Comparison of ENCODE assay signal across 9 cellular contexts in genomic region chrX:2708016-2708415, GRCh38. TPM values are rescaled to one million over a fixed set of nuclear protein-coding genes. Genes with fewer than 3 reads are reported as not detected.
DNase-seq lines count a peak whose midpoint lies in the region; ATAC-seq and TF ChIP-seq lines count a peak whose summit lies in the region.
"Had no signal": no experiment of that assay in that cellular context is flagged by ENCODE, and none has a peak within 500 bp of the region (broad histone marks: within the 10 kb centered on the region; RNA-seq: fewer than 3 reads in every experiment).

No MANE protein-coding gene starts in this region.

- TF ChIP-seq POLR2A in stomach (IDR thresholded peaks at IDR 0.05), result no peak

- H3K27me3 Mint-ChIP-seq in activated T-cell treated with anti-CD3 and anti-CD28 coated beads, Interleukin-2, amount 50 U/mL, for 24 hours, result no peaks in the 10 kb centered on the region
- H3K27me3 Mint-ChIP-seq in activated CD4-positive, alpha-beta memory T cell treated with anti-CD3 and anti-CD28 coated beads, Interleukin-2, amount 10 ng/mL, durations not matched to agents 7 days and 5 days, result no peaks in the 10 kb centered on the region
- H3K27me3 Mint-ChIP-seq in nephron progenitor cell (ENCODE audit: low read depth, poor library complexity), result peaks cover 3% of the 10 kb centered on the region

- no peaks in the 10 kb centered on the region for H3K27me3 ChIP-seq in right atrium auricular region
- H3K27me3 ChIP-seq in stomach, result no peaks in the 10 kb centered on the region

- H3K9me3 ChIP-seq in right atrium auricular region (no peaks in the 10 kb centered on the region), stomach (no peaks in the 10 kb centered on the region)

- H3K27ac Mint-ChIP-seq in activated T-cell treated with anti-CD3 and anti-CD28 coated beads, Interleukin-2, amount 50 U/mL, for 24 hours, result peak overlapping the region; percentile 99
- H3K27ac Mint-ChIP-seq in activated CD4-positive, alpha-beta memory T cell treated with anti-CD3 and anti-CD28 coated beads, Interleukin-2, amount 10 ng/mL, durations not matched to agents 7 days and 5 days, result peak overlapping the region; percentile 90
- no peak overlapping the region for H3K27ac Mint-ChIP-seq in nephron progenitor cell

- 60 to 82% (median 69%) methylated on average over 6 of the region's 6 CpGs for WGBS in stomach, 5 donors

- H3K4me1 Mint-ChIP-seq in activated T-cell treated with anti-CD3 and anti-CD28 coated beads, Interleukin-2, amount 50 U/mL, for 24 hours (ENCODE audit: low read depth), result peaks cover 84% of the 10 kb centered on the region
- peaks cover 77% of the 10 kb centered on the region for H3K4me1 Mint-ChIP-seq in activated CD4-positive, alpha-beta memory T cell treated with anti-CD3 and anti-CD28 coated beads, Interleukin-2, amount 10 ng/mL, durations not matched to agents 7 days and 5 days
- H3K4me1 Mint-ChIP-seq in nephron progenitor cell, result peaks cover 64% of the 10 kb centered on the region

- no peaks in the 10 kb centered on the region for H3K9me3 Mint-ChIP-seq in activated T-cell treated with anti-CD3 and anti-CD28 coated beads, Interleukin-2, amount 50 U/mL, for 24 hours
- H3K9me3 Mint-ChIP-seq in activated CD4-positive, alpha-beta memory T cell treated with anti-CD3 and anti-CD28 coated beads, Interleukin-2, amount 10 ng/mL, durations not matched to agents 7 days and 5 days, result no peaks in the 10 kb centered on the region
- H3K9me3 Mint-ChIP-seq in nephron progenitor cell, result no peaks in the 10 kb centered on the region

- no peak for ATAC-seq in HG02970 (IDR thresholded peaks at IDR 0.05; ENCODE audit: low FRiP score, unreplicated experiment)

- H3K27ac ChIP-seq in right atrium auricular region, result peak overlapping the region; percentile 66 to 76
- H3K27ac ChIP-seq in stomach, result peak overlapping the region in 4 of 5 donors; percentile 3 to 80 (median 32)

- H3K36me3 ChIP-seq in right atrium auricular region (peaks cover 7% of the 10 kb centered on the region), stomach (peaks cover 6 to 17% (median 16%) of the 10 kb centered on the region in 4 donors)

- peak overlapping the region; percentile 55 for H3K4me3 Mint-ChIP-seq in activated T-cell treated with anti-CD3 and anti-CD28 coated beads, Interleukin-2, amount 50 U/mL, for 24 hours
- H3K4me3 Mint-ChIP-seq in activated CD4-positive, alpha-beta memory T cell treated with anti-CD3 and anti-CD28 coated beads, Interleukin-2, amount 10 ng/mL, durations not matched to agents 7 days and 5 days, result no peak overlapping the region
- no peak overlapping the region for H3K4me3 Mint-ChIP-seq in nephron progenitor cell

- H3K4me3 ChIP-seq in right atrium auricular region (no peak overlapping the region), stomach (no peak overlapping the region)

- CTCF ChIA-PET in activated CD4-positive, alpha-beta memory T cell treated with anti-CD3 and anti-CD28 coated beads, Interleukin-2, amount 10 ng/mL, durations not matched to agents 7 days and 5 days (lab: Charles Lee), result no interaction called here

- POLR2A ChIA-PET in activated CD4-positive, alpha-beta memory T cell treated with anti-CD3 and anti-CD28 coated beads, Interleukin-2, amount 10 ng/mL, durations not matched to agents 7 days and 5 days (lab: Charles Lee), result no interaction called here

- peaks cover 45% of the 10 kb centered on the region for H3K36me3 Mint-ChIP-seq in activated T-cell treated with anti-CD3 and anti-CD28 coated beads, Interleukin-2, amount 50 U/mL, for 24 hours (ENCODE audit: low read depth)
- peaks cover 52% of the 10 kb centered on the region for H3K36me3 Mint-ChIP-seq in activated CD4-positive, alpha-beta memory T cell treated with anti-CD3 and anti-CD28 coated beads, Interleukin-2, amount 10 ng/mL, durations not matched to agents 7 days and 5 days (ENCODE audit: low read depth)
- H3K36me3 Mint-ChIP-seq in nephron progenitor cell (ENCODE audit: low read depth), result peaks cover 7% of the 10 kb centered on the region

- intact Hi-C loops in stomach (cut with DNase I; ENCODE audit: low total_unique reads), result no loop called here

- TF ChIP-seq CTCF in right atrium auricular region (IDR thresholded peaks at IDR 0.05), result no peak
- TF ChIP-seq CTCF in stomach (IDR thresholded peaks at IDR 0.05), result no peak
- TF ChIP-seq CTCF in nephron progenitor cell (IDR thresholded peaks at IDR 0.05), result no peak

- peaks cover 0 to 76% of the 10 kb centered on the region in 2 donors for H3K4me1 ChIP-seq in right atrium auricular region
- H3K4me1 ChIP-seq in stomach, result peaks cover 24 to 80% (median 74%) of the 10 kb centered on the region in 4 donors

- TF ChIP-seq EP300 in stomach (IDR thresholded peaks at IDR 0.05), result no peak

- no peak for DNase-seq in activated T-cell treated with anti-CD3 and anti-CD28 coated beads, Interleukin-2, amount 50 U/mL, for 24 hours
- DNase-seq in activated T-cell treated with anti-CD3 and anti-CD28 coated beads, Interleukin-2, amount 50 U/mL, for 1 hour, result no peak
- DNase-seq in activated CD4-positive, alpha-beta memory T cell treated with anti-CD3 and anti-CD28 coated beads, Interleukin-2, amount 10 ng/mL, durations not matched to agents 7 days and 5 days, result no peak
- DNase-seq in right atrium auricular region (ENCODE audit: low spot score) (no peak), stomach (no peak), NCI-H345 treated with DMSO at 0.1 percent for 48 hours (lab: John Stamatoyannopoulos, UW; ENCODE audit: unreplicated experiment) (no peak), nephron progenitor cell (no peak)

RNA-seq across cellular contexts. Expression of gene CD99, which starts 16.9 kb away (rescaled TPM):
- total RNA-seq in activated CD4-positive, alpha-beta memory T cell treated with anti-CD3 and anti-CD28 coated beads, Interleukin-2, amount 10 ng/mL, durations not matched to agents 7 days and 5 days, result 100 to 1,000 TPM; 389 to 410 TPM
- total RNA-seq in right atrium auricular region, result 100 to 1,000 TPM; 234 to 282 TPM
- 100 to 1,000 TPM in 3 of 5 donors, 10 to 100 TPM in 2; 72.9 to 220 (median 153) TPM for total RNA-seq in stomach
- 100 to 1,000 TPM in 2 of 3 donors, 10 to 100 TPM in 1; 97.3 to 207 (median 103) TPM for polyA plus RNA-seq in stomach

RNA-seq across cellular contexts. Expression of gene XG, which starts 43.8 kb away (rescaled TPM):
- not detected for total RNA-seq in activated CD4-positive, alpha-beta memory T cell treated with anti-CD3 and anti-CD28 coated beads, Interleukin-2, amount 10 ng/mL, durations not matched to agents 7 days and 5 days
- 1 to 10 TPM in 1 of 2 donors, under 1 TPM in 1; 0.51 to 1.3 TPM for total RNA-seq in right atrium auricular region
- not detected for total RNA-seq in stomach
- under 1 TPM in 1 of 3 donors, not detected in 2; 0.70 TPM for polyA plus RNA-seq in stomach
- total RNA-seq: SK-MEL-5 had no signal
